ENCODE assay signal across 8 cellular contexts in the genomic region with DNA sequence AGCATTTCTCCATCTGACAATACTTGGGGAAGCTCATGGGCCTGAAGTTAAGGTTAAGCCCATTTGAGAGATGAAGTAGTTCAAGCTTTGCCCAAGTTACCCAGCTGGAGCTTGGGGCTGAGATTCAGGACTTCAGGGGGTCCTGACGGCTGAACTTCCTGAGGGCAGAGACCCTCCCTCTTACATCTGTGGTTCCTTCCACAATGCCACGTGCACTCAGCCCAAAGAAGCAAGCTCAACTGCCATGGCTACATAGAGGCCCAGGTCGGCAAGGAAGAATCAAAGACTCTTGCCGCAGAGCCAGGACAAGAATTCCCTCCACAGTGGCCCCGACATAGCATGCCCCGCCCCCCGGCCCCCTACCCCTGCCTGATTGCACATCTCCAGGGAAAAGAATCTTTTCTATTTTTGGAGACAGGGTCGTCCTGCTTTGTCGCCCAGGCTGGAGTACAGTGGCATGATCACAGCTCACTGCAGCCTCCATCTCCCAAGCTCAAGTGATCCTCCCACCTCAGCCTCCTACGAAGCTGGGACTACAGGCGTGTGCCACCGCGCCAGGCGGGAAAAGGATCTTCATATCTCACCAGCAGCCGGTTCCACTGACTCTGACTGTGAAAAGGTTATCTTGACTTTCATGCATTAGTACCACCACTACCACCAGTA. TPM values are rescaled to one million over a fixed set of nuclear protein-coding genes. Genes with fewer than 3 reads are reported as not detected.
A peak's percentile ranks its signal among the peaks of the same experiment; 100 is the strongest.
DNase-seq lines count a peak whose midpoint lies in the region; ATAC-seq and TF ChIP-seq lines count a peak whose summit lies in the region.

No MANE protein-coding gene starts in this region.

- peak overlapping the region; percentile 61 for H3K4me2 ChIP-seq in mesenchymal stem cell (ENCODE audit: low read length, poor library complexity, severe bottlenecking)

- H3K36me3 ChIP-seq in ascending aorta (peaks cover 26 to 37% of the 10 kb centered on the region in 2 donors), mesenchymal stem cell (ENCODE audit: control insufficient read depth in 1 of 2, insufficient read depth in 2 of 2, low read depth in 1 of 2, low read length in 2 of 2) (peaks cover 13 to 39% of the 10 kb centered on the region in 2 experiments), thoracic aorta (peaks cover 37% of the 10 kb centered on the region), WERI-Rb-1 (peaks cover 89% of the 10 kb centered on the region)

- peak overlapping the region; percentile 83 to 85 for H3K27ac ChIP-seq in ascending aorta
- H3K27ac ChIP-seq in mesenchymal stem cell (ENCODE audit: low read length, poor library complexity, severe bottlenecking) = peak overlapping the region; percentile 33
- peak overlapping the region; percentile 80 for H3K27ac ChIP-seq in thoracic aorta
- H3K27ac ChIP-seq in WERI-Rb-1 = no peak overlapping the region

- TF ChIP-seq CTCF in ascending aorta (IDR thresholded peaks at IDR 0.05) (no peak), thoracic aorta (IDR thresholded peaks at IDR 0.05) (no peak), WERI-Rb-1 (IDR thresholded peaks at IDR 0.05; ENCODE audit: low read depth, low read length) (no peak)

- ATAC-seq in activated T-cell treated with anti-CD3 and anti-CD28 coated beads, Interleukin-2, amount 50 U/mL, for 4 hours = no peak
- no peak for ATAC-seq in thoracic aorta (ENCODE audit: insufficient number of reproducible peaks, low FRiP score, low read depth)

- H3K27me3 ChIP-seq in ascending aorta (no peaks in the 10 kb centered on the region), mesenchymal stem cell (ENCODE audit: control insufficient read depth in 1 of 2, insufficient read depth in 1 of 2, low read length in 2 of 2) (no peaks in the 10 kb centered on the region), thoracic aorta (replicated peaks; ENCODE audit: insufficient read depth) (no peaks in the 10 kb centered on the region), WERI-Rb-1 (ENCODE audit: insufficient read depth, low read depth, severe bottlenecking) (no peaks in the 10 kb centered on the region)

- H3K23ac ChIP-seq in mesenchymal stem cell (ENCODE audit: low read length in 2 of 2) = no peak overlapping the region

- H3K9me3 Mint-ChIP-seq in activated T-cell treated with anti-CD3 and anti-CD28 coated beads, Interleukin-2, amount 50 U/mL, for 4 hours = no peaks in the 10 kb centered on the region

- no peak overlapping the region for H3K4ac ChIP-seq in mesenchymal stem cell (ENCODE audit: low read depth in 1 of 2, low read length in 2 of 2)

- peak overlapping the region; percentile 52 to 62 for H3K4me3 ChIP-seq in ascending aorta
- peak overlapping the region in 1 of 2 experiments; percentile 63 for H3K4me3 ChIP-seq in mesenchymal stem cell (ENCODE audit: insufficient read depth in 1 of 2, low read depth in 1 of 2, low read length in 2 of 2)
- peak overlapping the region; percentile 74 for H3K4me3 ChIP-seq in thoracic aorta
- no peak overlapping the region for H3K4me3 ChIP-seq in WERI-Rb-1 (ENCODE audit: low read depth, low read length)

- H3K9me3 ChIP-seq in ascending aorta = no peaks in the 10 kb centered on the region
- H3K9me3 ChIP-seq in mesenchymal stem cell (ENCODE audit: control insufficient read depth, low read length) = no peaks in the 10 kb centered on the region
- no peaks in the 10 kb centered on the region for H3K9me3 ChIP-seq in thoracic aorta
- H3K9me3 ChIP-seq in WERI-Rb-1 (ENCODE audit: severe bottlenecking) = no peaks in the 10 kb centered on the region

- H3K4me1 Mint-ChIP-seq in activated T-cell treated with anti-CD3 and anti-CD28 coated beads, Interleukin-2, amount 50 U/mL, for 4 hours (ENCODE audit: low read depth) = peaks cover 23% of the 10 kb centered on the region

- H3K14ac ChIP-seq in mesenchymal stem cell (ENCODE audit: low read length in 2 of 2) = no peak overlapping the region

- H2BK5ac ChIP-seq in mesenchymal stem cell (ENCODE audit: low read depth, low read length, poor library complexity, severe bottlenecking) = no peak overlapping the region

- H3K4me1 ChIP-seq in ascending aorta (peaks cover 5 to 16% of the 10 kb centered on the region in 2 donors), mesenchymal stem cell (ENCODE audit: control insufficient read depth, insufficient read depth, low read depth, low read length) (peaks cover 14% of the 10 kb centered on the region), thoracic aorta (ENCODE audit: control insufficient read depth in 1 of 2, low read depth in 2 of 2) (peaks cover 4 to 22% of the 10 kb centered on the region in 2 donors)

- H2BK12ac ChIP-seq in mesenchymal stem cell (ENCODE audit: low read length in 2 of 2) = peak overlapping the region in 1 of 2 experiments; percentile 28

- H3K79me1 ChIP-seq in mesenchymal stem cell (replicated peaks; ENCODE audit: low read length, poor library complexity, severe bottlenecking) = peaks cover 1% of the 10 kb centered on the region

- WGBS in mesenchymal stem cell = 96% methylated on average over 15 of the region's 15 CpGs

- peak overlapping the region; percentile 28 for H2AK5ac ChIP-seq in mesenchymal stem cell (ENCODE audit: low read length, severe bottlenecking)

- H3K27me3 Mint-ChIP-seq in activated T-cell treated with anti-CD3 and anti-CD28 coated beads, Interleukin-2, amount 50 U/mL, for 4 hours (ENCODE audit: low read depth) = no peaks in the 10 kb centered on the region

- H3K18ac ChIP-seq in mesenchymal stem cell (ENCODE audit: low read depth in 1 of 2, low read length in 2 of 2) = no peak overlapping the region

- no peak overlapping the region for H2BK120ac ChIP-seq in mesenchymal stem cell (ENCODE audit: low read depth, low read length)

- H3K9ac ChIP-seq in mesenchymal stem cell (ENCODE audit: low read length) = peak overlapping the region; percentile 60

- H2AFZ ChIP-seq in mesenchymal stem cell (ENCODE audit: low read depth, low read length) = no peak overlapping the region

- intact Hi-C loops in ascending aorta (cut with DNase I) = loop anchor here (1.0 to 5.0 kb wide), 5 partner anchors 25 to 334 kb away; partner anchors contain the start of genes CNTRL, FBXW2 and RAB14

- H3K4me3 Mint-ChIP-seq in activated T-cell treated with anti-CD3 and anti-CD28 coated beads, Interleukin-2, amount 50 U/mL, for 4 hours = peak overlapping the region; percentile 67

- H3K36me3 Mint-ChIP-seq in activated T-cell treated with anti-CD3 and anti-CD28 coated beads, Interleukin-2, amount 50 U/mL, for 4 hours (ENCODE audit: insufficient read depth) = peaks cover 15% of the 10 kb centered on the region

- H4K8ac ChIP-seq in mesenchymal stem cell (ENCODE audit: low read length) = no peak overlapping the region

- no peak overlapping the region for H4K91ac ChIP-seq in mesenchymal stem cell (ENCODE audit: low read length)

- DNase-seq in activated T-cell treated with anti-CD3 and anti-CD28 coated beads, Interleukin-2, amount 50 U/mL, for 4 hours = no peak
- DNase-seq in activated T-cell treated with anti-CD3 and anti-CD28 coated beads for 4 hours (no peak), ascending aorta (ENCODE audit: low spot score in 2 of 2) (no peak), mesenchymal stem cell (no peak), thoracic aorta (ENCODE audit: low spot score) (no peak), WERI-Rb-1 (no peak), NCI-H2081 treated with DMSO at 0.1 percent for 48 hours (lab: John Stamatoyannopoulos, UW) (no peak)
- DNase-seq in stimulated activated naive CD4-positive, alpha-beta T cell treated with Interleukin-2 at 50 U/mL for 16 hours (lab: John Stamatoyannopoulos, UW) = no peak

- H2BK15ac ChIP-seq in mesenchymal stem cell (ENCODE audit: low read depth, poor library complexity, severe bottlenecking) = no peak overlapping the region

RNA-seq across cellular contexts. Expression of gene PHF19, which starts 9.2 kb away (rescaled TPM):
- total RNA-seq in activated T-cell treated with anti-CD3 and anti-CD28 coated beads, Interleukin-2, amount 50 U/mL, for 4 hours = 10 to 100 TPM; 59.2 to 75.1 (median 64.8) TPM
- 33.0 TPM for total RNA-seq in ascending aorta
- 16.7 TPM for polyA plus RNA-seq in mesenchymal stem cell (2013, experiment 1 of 2)
- 15.1 TPM for polyA plus RNA-seq in mesenchymal stem cell (2013, experiment 2 of 2)
- 10 to 100 TPM; 47.9 to 81.7 TPM for total RNA-seq in thoracic aorta

RNA-seq across cellular contexts. Expression of gene PSMD5, which starts 25.1 kb away (rescaled TPM):
- 10 to 100 TPM; 64.3 to 75.9 (median 73.3) TPM for total RNA-seq in activated T-cell treated with anti-CD3 and anti-CD28 coated beads, Interleukin-2, amount 50 U/mL, for 4 hours
- 18.2 TPM for total RNA-seq in ascending aorta
- 28.5 TPM for polyA plus RNA-seq in mesenchymal stem cell (2013, experiment 1 of 2)
- 28.7 TPM for polyA plus RNA-seq in mesenchymal stem cell (2013, experiment 2 of 2)
- 10 to 100 TPM; 19.4 to 55.7 TPM for total RNA-seq in thoracic aorta

RNA-seq across cellular contexts. Expression of gene TRAF1, which starts 58.8 kb away (rescaled TPM):
- total RNA-seq in activated T-cell treated with anti-CD3 and anti-CD28 coated beads, Interleukin-2, amount 50 U/mL, for 4 hours = 100 to 1,000 TPM; 256 to 343 (median 265) TPM
- total RNA-seq in ascending aorta (16.7 TPM), thoracic aorta (10 to 100 TPM; 36.4 to 52.5 TPM)
- 0.65 TPM for polyA plus RNA-seq in mesenchymal stem cell (2013, experiment 1 of 2)
- 0.68 TPM for polyA plus RNA-seq in mesenchymal stem cell (2013, experiment 2 of 2)

Comparison
In these comparisons a context has a peak if more than half of its experiments do, and no peak if none do; other contexts are left out.
1. RNA of gene TRAF1, which starts 58.8 kb away (total RNA-seq): 256 to 343 TPM in activated T-cell treated with anti-CD3 and anti-CD28 coated beads, Interleukin-2, amount 50 U/mL, for 4 hours; 36.4 to 52.5 TPM in thoracic aorta and 16.7 TPM in ascending aorta (single experiment); every median in the first group is over 4 times any median in the second.